32 cellular contexts compared by ENCODE assay signal in genomic region chr17:49156256-49156655, GRCh38.
"Had no signal": no experiment of that assay in that cellular context is flagged by ENCODE, and none has a peak within 500 bp of the region (broad histone marks: within the 10 kb centered on the region; RNA-seq: fewer than 3 reads in every experiment).

No MANE protein-coding gene starts in this region.

- H3K36me3 ChIP-seq: adrenal gland, esophagus muscularis mucosa, gastrocnemius medialis, heart left ventricle, WERI-Rb-1 had no signal

- H3K27ac Mint-ChIP-seq: activated B cell treated with CpG ODN at 0.5 μM for 24 hours; activated CD8-positive, alpha-beta T cell treated with anti-CD3 and anti-CD28 coated beads for 36 hours; activated naive CD8-positive, alpha-beta T cell; activated T-helper 17 cell treated with anti-CD3 and anti-CD28 coated beads, Interleukin-2, amount 50 U/mL, for 72 hours; effector memory CD8-positive, alpha-beta T cell; T-helper 2 cell treated with Interferon-gamma antibody and Interleukin-4, amounts not matched to agents 5 μg/mL and 100 μg/mL, for 36 hours had no signal

- H3K4me1 Mint-ChIP-seq: activated B cell treated with CpG ODN at 0.5 μM for 24 hours; activated T-helper 17 cell treated with anti-CD3 and anti-CD28 coated beads, Interleukin-2, amount 50 U/mL, for 72 hours had no signal

- DNase-seq: activated B cell treated with CpG ODN at 0.5 μM for 24 hours; activated CD4-positive, alpha-beta T cell treated with anti-CD3 and anti-CD28 coated beads for 48 hours; activated CD4-positive, alpha-beta T cell treated with anti-CD3 and anti-CD28 coated beads, Interleukin-2, amount 50 U/mL, for 1 hour; activated CD4-positive, alpha-beta T cell treated with anti-CD3 and anti-CD28 coated beads, Interleukin-2, amount 50 U/mL, for 48 hours; activated CD8-positive, alpha-beta memory T cell treated with anti-CD3 and anti-CD28 coated beads for 24 hours; activated CD8-positive, alpha-beta T cell treated with anti-CD3 and anti-CD28 coated beads for 36 hours; activated effector memory CD4-positive, alpha-beta T cell treated with Interleukin-2 at 50 U/mL for 16 hours; activated gamma-delta T cell treated with Interleukin-2 at 50 U/mL for 16 hours; activated naive CD4-positive, alpha-beta T cell treated with anti-CD3 and anti-CD28 coated beads, Interleukin-2, amount 50 U/mL, for 16 hours; activated naive CD4-positive, alpha-beta T cell treated with Interleukin-2 at 50 U/mL for 16 hours; activated T-cell treated with anti-CD3 and anti-CD28 coated beads, Interleukin-2, amount 50 U/mL, for 4 hours; adrenal gland; amygdala; aorta; body of pancreas; caudate nucleus; cortex of kidney; dermis blood vessel endothelial cell; effector CD4-positive, alpha-beta T cell; effector memory CD8-positive, alpha-beta T cell; erythroblast; foreskin keratinocyte; gastrocnemius medialis; glutamatergic neuron; heart left ventricle; T-helper 17 cell; T1000; WERI-Rb-1 had no signal

- H3K9me3 ChIP-seq: adrenal gland, body of pancreas, esophagus muscularis mucosa, gastrocnemius medialis, heart left ventricle had no signal

- H3K4me3 Mint-ChIP-seq: activated B cell treated with CpG ODN at 0.5 μM for 24 hours; activated CD8-positive, alpha-beta T cell treated with anti-CD3 and anti-CD28 coated beads for 36 hours; activated naive CD8-positive, alpha-beta T cell; activated T-cell treated with anti-CD3 and anti-CD28 coated beads, Interleukin-2, amount 50 U/mL, for 4 hours; activated T-helper 17 cell treated with anti-CD3 and anti-CD28 coated beads, Interleukin-2, amount 50 U/mL, for 72 hours; effector memory CD8-positive, alpha-beta T cell; T-helper 17 cell; T-helper 2 cell treated with Interferon-gamma antibody and Interleukin-4, amounts not matched to agents 5 μg/mL and 100 μg/mL, for 36 hours had no signal

- H3K9me3 Mint-ChIP-seq: activated B cell treated with CpG ODN at 0.5 μM for 24 hours; activated CD8-positive, alpha-beta T cell treated with anti-CD3 and anti-CD28 coated beads for 36 hours; activated T-cell treated with anti-CD3 and anti-CD28 coated beads, Interleukin-2, amount 50 U/mL, for 4 hours; activated T-helper 17 cell treated with anti-CD3 and anti-CD28 coated beads, Interleukin-2, amount 50 U/mL, for 72 hours; effector memory CD8-positive, alpha-beta T cell; T-helper 2 cell treated with Interferon-gamma antibody and Interleukin-4, amounts not matched to agents 5 μg/mL and 100 μg/mL, for 36 hours had no signal

- H3K4me3 ChIP-seq: adrenal gland, body of pancreas, esophagus muscularis mucosa, gastrocnemius medialis, heart left ventricle had no signal

- H3K36me3 Mint-ChIP-seq: activated naive CD8-positive, alpha-beta T cell had no signal

- H3K4me1 ChIP-seq: adrenal gland, body of pancreas, esophagus muscularis mucosa, foreskin keratinocyte, gastrocnemius medialis, heart left ventricle had no signal
